ENCODE assay signal across 1 cellular context in genomic region chr1:36511804-36512798, GRCh38.
TF ChIP-seq lines count a peak whose summit lies in the region.

No MANE protein-coding gene starts in this region.

TF ChIP-seq in H1, 55 proteins besides CTCF, POLR2A, EP300 and RAD21:
- TF ChIP-seq KDM1A (IDR thresholded peaks at IDR 0.05; ENCODE audit: borderline replicate concordance, low read length) (0 out of 2 replicates have a peak, but pooled peaks have one; percentile 15), ZNF274 (IDR thresholded peaks at IDR 0.05; ENCODE audit: borderline replicate concordance, extremely low read depth, low read length) (no peak)
